8 cellular contexts compared by ENCODE assay signal in genomic region chr3:169085827-169086226, GRCh38.
DNase-seq lines count a peak whose midpoint lies in the region; TF ChIP-seq lines count a peak whose summit lies in the region.
"Had no signal": no experiment of that assay in that cellular context is flagged by ENCODE, and none has a peak within 500 bp of the region (broad histone marks: within the 10 kb centered on the region; RNA-seq: fewer than 3 reads in every experiment).

No MANE protein-coding gene starts in this region.

- no peaks in the 10 kb centered on the region for H4K20me1 ChIP-seq in hepatocyte (ENCODE audit: insufficient read depth, poor library complexity, severe bottlenecking)

- no peak for TF ChIP-seq POLR2A in suprapubic skin (IDR thresholded peaks at IDR 0.05)

- POLR2A ChIA-PET in HEK293 (lab: Yijun Ruan, JAX), result no interaction called here
- POLR2A ChIA-PET in GM10248 (lab: Yijun Ruan, JAX), result no interaction called here

- H3K36me3 ChIP-seq in HEK293 (ENCODE audit: control insufficient read depth in 2 of 2, insufficient read depth in 1 of 2, low read length in 2 of 2) (peaks cover 0 to 13% of the 10 kb centered on the region in 2 experiments; a peak in 1 of 3 replicates), adipocyte (ENCODE audit: control insufficient read depth, insufficient read depth, low read length, severe bottlenecking) (no peaks in the 10 kb centered on the region), hepatocyte (replicated peaks; ENCODE audit: insufficient read depth, low read depth) (no peaks in the 10 kb centered on the region), suprapubic skin (no peaks in the 10 kb centered on the region), BE2C (no peaks in the 10 kb centered on the region)

- H3K27me3 ChIP-seq in adipocyte (replicated peaks; ENCODE audit: control insufficient read depth, insufficient read depth, low read length) (no peaks in the 10 kb centered on the region), hepatocyte (no peaks in the 10 kb centered on the region), suprapubic skin (no peaks in the 10 kb centered on the region), BE2C (peaks cover 31% of the 10 kb centered on the region)

- 59% methylated on average over 2 of the region's 2 CpGs for WGBS in hepatocyte (ENCODE audit: low lambda C conversion rate, missing lambda C conversion rate)
- 32% methylated on average over 2 of the region's 2 CpGs for WGBS in suprapubic skin

- H3K9me2 ChIP-seq in hepatocyte (replicated peaks; ENCODE audit: insufficient read depth), result no peaks in the 10 kb centered on the region

- TF ChIP-seq CTCF in HEK293 (tag by site-specific recombination; IDR thresholded peaks at IDR 0.05), result no peak
- no peak for TF ChIP-seq CTCF in hepatocyte (IDR thresholded peaks at IDR 0.05; ENCODE audit: poor library complexity)
- TF ChIP-seq CTCF in suprapubic skin (IDR thresholded peaks at IDR 0.05), result no peak
- TF ChIP-seq CTCF in BE2C (IDR thresholded peaks at IDR 0.05; ENCODE audit: low read depth, low read length), result no peak
- no peak for TF ChIP-seq CTCF in GM10248 (IDR thresholded peaks at IDR 0.05; ENCODE audit: control extremely low read depth, extremely low read depth, low read depth, missing control alignments)

- H3K79me2 ChIP-seq in hepatocyte, result no peaks in the 10 kb centered on the region

- peak overlapping the region; percentile 1 for H3K9ac ChIP-seq in adipocyte (ENCODE audit: low read length)

- H3K4me1 ChIP-seq in HEK293 (ENCODE audit: control insufficient read depth, insufficient read depth, low read length) (no peaks in the 10 kb centered on the region), adipocyte (ENCODE audit: control insufficient read depth, insufficient read depth, low read length) (peaks cover 34% of the 10 kb centered on the region), hepatocyte (ENCODE audit: insufficient read depth) (no peaks in the 10 kb centered on the region), suprapubic skin (peaks cover 22% of the 10 kb centered on the region), BE2C (no peaks in the 10 kb centered on the region)

- DNase-seq in adipocyte (ENCODE audit: low read depth) (peak; percentile 96), hepatocyte (ENCODE audit: low spot score) (peak; percentile 12), suprapubic skin (ENCODE audit: low spot score in 2 of 2) (no peak), BE2C (no peak), GM10248 (ENCODE audit: extremely low spot score) (no peak)
- no peak for DNase-seq in stimulated activated naive CD4-positive, alpha-beta T cell (lab: John Stamatoyannopoulos, UW)
- DNase-seq: stimulated activated CD4-positive, alpha-beta T cell treated with anti-CD3 and anti-CD28 coated beads, Interleukin-15, amount 100 ng/mL, for 24 hours had no signal

- TF ChIP-seq EP300 in suprapubic skin (IDR thresholded peaks at IDR 0.05), result no peak

- no peak overlapping the region for H3K4me3 ChIP-seq in HEK293 (ENCODE audit: low read depth, low read length)
- no peak overlapping the region for H3K4me3 ChIP-seq in adipocyte (ENCODE audit: low read length)
- no peak overlapping the region for H3K4me3 ChIP-seq in hepatocyte
- no peak overlapping the region for H3K4me3 ChIP-seq in suprapubic skin
- H3K4me3 ChIP-seq in BE2C (ENCODE audit: low read depth, low read length), result no peak overlapping the region

- H3K4me2 ChIP-seq in hepatocyte, result no peak overlapping the region

- CTCF ChIA-PET in HEK293 (lab: Yijun Ruan, JAX) (no interaction called here), GM10248 (lab: Yijun Ruan, JAX) (no interaction called here)

- no peak overlapping the region for H3K27ac ChIP-seq in HEK293 (ENCODE audit: extremely low read depth, low read depth, low read length)
- no peak overlapping the region for H3K27ac ChIP-seq in hepatocyte
- peak overlapping the region; percentile 63 for H3K27ac ChIP-seq in suprapubic skin

- no peaks in the 10 kb centered on the region for H3K9me3 ChIP-seq in HEK293 (ENCODE audit: control insufficient read depth, insufficient read depth, low read depth, low read length)
- H3K9me3 ChIP-seq in adipocyte (ENCODE audit: control insufficient read depth, low read length), result no peaks in the 10 kb centered on the region
- H3K9me3 ChIP-seq in hepatocyte (ENCODE audit: low read depth), result no peaks in the 10 kb centered on the region
- H3K9me3 ChIP-seq in suprapubic skin, result no peaks in the 10 kb centered on the region
- H3K9me3 ChIP-seq in BE2C, result no peaks in the 10 kb centered on the region

- no peak overlapping the region for H2AFZ ChIP-seq in hepatocyte

TF ChIP-seq in HEK293, 187 proteins besides CTCF, POLR2A, EP300 and RAD21:
- no peak for TF ChIP-seq ZNF280C (tag by site-specific recombination; IDR thresholded peaks at IDR 0.05)
- TF ChIP-seq PRDM6 (tag by site-specific recombination; IDR thresholded peaks at IDR 0.05), result peak; percentile 32; the same call in 1 of the 2 replicates
- TF ChIP-seq ZSCAN30 (tag by site-specific recombination; IDR thresholded peaks at IDR 0.05), result no peak
- peak; percentile 23; the same call in 1 of the 2 replicates for TF ChIP-seq PRDM10 (tag by site-specific recombination; IDR thresholded peaks at IDR 0.05)
- no peak for TF ChIP-seq KLF1 (tag by site-specific recombination; IDR thresholded peaks at IDR 0.05)
- no peak for TF ChIP-seq ZNF792 (tag by site-specific recombination; IDR thresholded peaks at IDR 0.05)
- TF ChIP-seq ZBTB44 (tag by site-specific recombination; IDR thresholded peaks at IDR 0.05), result peak; percentile 19; the same call in 1 of the 2 replicates
- no peak for TF ChIP-seq WT1 (tag by site-specific recombination; IDR thresholded peaks at IDR 0.05)

Comparison
In these comparisons a context has a peak if more than half of its experiments do, and no peak if none do; other contexts are left out.
1. DNase-seq: peak in adipocyte (single experiment) and hepatocyte (single experiment); none in suprapubic skin (0 of 2), BE2C (single experiment), GM10248 (single experiment) and stimulated activated naive CD4-positive, alpha-beta T cell (0 of 6).